In genomic region chr6:13065596-13065995, GRCh38 we compare ENCODE assay signal across 21 cellular contexts.
"Had no signal": no experiment of that assay in that cellular context is flagged by ENCODE, and none has a peak within 500 bp of the region (broad histone marks: within the 10 kb centered on the region; RNA-seq: fewer than 3 reads in every experiment).

No MANE protein-coding gene starts in this region.

- H3K27me3 ChIP-seq: dorsolateral prefrontal cortex, heart left ventricle, right lobe of liver, spleen, tibial nerve, upper lobe of right lung, vagina had no signal

- H3K4me1 ChIP-seq: parathyroid adenoma, prostate gland, right lobe of liver, tibial nerve, vagina had no signal

- H3K4me3 ChIP-seq: dorsolateral prefrontal cortex, heart left ventricle, prostate gland, right lobe of liver, spleen, tibial nerve, upper lobe of right lung, vagina had no signal

- FAIRE-seq: frontal cortex, islet of Langerhans had no signal

- H2AFZ ChIP-seq: parathyroid adenoma had no signal

- H3K79me2 ChIP-seq: parathyroid adenoma had no signal

- H3K36me3 ChIP-seq: heart left ventricle, prostate gland, right lobe of liver, spleen, tibial nerve, upper lobe of right lung, vagina had no signal

- H3K27ac ChIP-seq: dorsolateral prefrontal cortex, parathyroid adenoma, prostate gland, right lobe of liver, spleen, tibial nerve, upper lobe of right lung, vagina had no signal

- ATAC-seq: naive thymus-derived CD4-positive, alpha-beta T cell; right lobe of liver; upper lobe of right lung had no signal

- H3K9ac ChIP-seq: parathyroid adenoma had no signal

- DNase-seq: cortex of kidney; dorsolateral prefrontal cortex; effector CD8-positive, alpha-beta T cell; heart left ventricle; hippocampal formation; kidney glomerular epithelial cell; mammary epithelial cell; naive thymus-derived CD4-positive, alpha-beta T cell; nephron progenitor cell; right lobe of liver; spleen; stimulated activated CD4-positive, alpha-beta T cell treated with anti-CD3 and anti-CD28 coated beads, Interleukin-15, amount 100 ng/mL, for 24 hours; stimulated activated CD4-positive, alpha-beta T cell treated with anti-CD3 and anti-CD28 coated beads, Interleukin-1b, Interleukin-23, amount 100 ng/mL, for 48 hours; stimulated activated CD4-positive, alpha-beta T cell treated with anti-CD3 and anti-CD28 coated beads, Interleukin-4, amount 100 ng/mL, for 24 hours; upper lobe of right lung had no signal

- H3K9me3 ChIP-seq: heart left ventricle, prostate gland, right lobe of liver, spleen, tibial nerve, upper lobe of right lung, vagina had no signal
